8 cellular contexts compared by ENCODE assay signal in genomic region chr6:18595774-18596528, GRCh38.
DNase-seq lines count a peak whose midpoint lies in the region; ATAC-seq and TF ChIP-seq lines count a peak whose summit lies in the region.

No MANE protein-coding gene starts in this region.

- DNase-seq in A673 (ENCODE audit: low spot score) (peak; percentile 95), NCI-H128 (lab: John Stamatoyannopoulos, UW; ENCODE audit: unreplicated experiment) (peak; percentile 42), T follicular helper cell (ENCODE audit: low read depth) (peak; percentile 13), cerebellum (ENCODE audit: low spot score) (peak; percentile 43), left colon (peak; percentile 25 to 36)
- peak; percentile 54 for DNase-seq in stimulated activated CD4-positive, alpha-beta T cell treated with anti-CD3 and anti-CD28 coated beads, Interleukin-4, amount 100 ng/mL, for 24 hours

- POLR2A ChIA-PET in A673 (lab: Charles Lee; ENCODE audit: low non-redundant PET), result interaction anchor here (0.6 kb wide), 1 partner anchor 234 kb away, joined by 4 read pairs; no protein-coding TSS in a partner anchor

- BruUV-seq in A673 (replicated peaks; lab: Mats Ljungman, UMichigan), result TSS peak; percentile 84

- CTCF ChIA-PET in A673 (lab: Charles Lee), result interaction anchor here (0.7 to 1.8 kb wide), 5 partner anchors 15 to 429 kb away, joined by 3 to 7 read pairs (median 4); no protein-coding TSS in a partner anchor

- no peaks in the 10 kb centered on the region for H3K36me3 ChIP-seq in A673 (ENCODE audit: insufficient read depth, low read length, poor library complexity, severe bottlenecking)

- intact Hi-C loops in A673 (cut with micrococcal nuclease; ENCODE audit: unreplicated experiment) (loop anchor here (1.0 to 10.0 kb wide), 9 partner anchors 66 to 1461 kb away; no protein-coding TSS in a partner anchor), left colon (cut with DNase I, micrococcal nuclease) (loop anchor here in 1 of 2 donors (10.0 kb wide), 1 partner anchor 1259 kb away; no protein-coding TSS in a partner anchor)

- no peaks in the 10 kb centered on the region for H3K9me3 ChIP-seq in A673 (ENCODE audit: low read depth, low read length, poor library complexity, severe bottlenecking)

- TF ChIP-seq CTCF in A673 (conservative IDR thresholded peaks at IDR 0.05; ENCODE audit: low read depth, low read length) (peak; percentile 96), GM12872 (IDR thresholded peaks at IDR 0.05; ENCODE audit: insufficient read depth, low read depth, low read length) (peak; percentile 96)

- H3K27me3 ChIP-seq in A673 (replicated peaks; ENCODE audit: insufficient read depth, low read depth, low read length, poor library complexity), result no peaks in the 10 kb centered on the region

- H3K4me1 ChIP-seq in A673 (ENCODE audit: insufficient read depth, low read length, poor library complexity, severe bottlenecking), result peaks cover 48% of the 10 kb centered on the region

- ATAC-seq in HG02678 (IDR thresholded peaks at IDR 0.05; ENCODE audit: unreplicated experiment) (peak; percentile 89), left colon (peak; percentile 81)

- peak overlapping the region; percentile 72 for H3K27ac ChIP-seq in A673 (ENCODE audit: low read depth, low read length, poor library complexity, severe bottlenecking)

- H3K4me3 ChIP-seq in A673 (ENCODE audit: low read depth, low read length, poor library complexity, severe bottlenecking), result no peak overlapping the region

Comparison
In these comparisons a context has a peak if more than half of its experiments do, and no peak if none do; other contexts are left out.
1. DNase-seq: peak in every context shown above with its lines; median percentile 95 in A673; 54 in stimulated activated CD4-positive, alpha-beta T cell treated with anti-CD3 and anti-CD28 coated beads, Interleukin-4, amount 100 ng/mL, for 24 hours; 43 in cerebellum; 42 in NCI-H128; 30 in left colon; 13 in T follicular helper cell.